In the genomic region with DNA sequence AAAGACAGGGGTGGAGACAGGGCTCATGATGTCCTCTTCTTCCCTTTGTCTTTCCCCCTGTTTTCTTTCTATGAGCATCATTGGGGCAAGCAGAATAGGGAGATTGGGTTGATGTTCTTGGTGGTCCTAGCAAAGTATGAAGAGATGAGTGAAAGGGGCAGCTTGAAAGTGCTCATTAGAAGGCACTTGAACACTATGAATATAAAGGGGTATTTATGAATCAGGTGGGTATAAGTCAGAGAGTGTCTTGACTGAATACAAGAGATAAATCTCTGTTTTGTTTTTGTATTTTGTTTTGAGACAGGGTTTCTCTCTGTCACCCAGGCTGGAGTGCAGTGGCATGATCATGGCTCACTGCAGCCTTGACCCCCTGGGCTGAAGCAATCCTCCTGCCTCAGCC, we compare ENCODE assay signal across 14 cellular contexts. TPM values are rescaled to one million over a fixed set of nuclear protein-coding genes. Genes with fewer than 3 reads are reported as not detected.
DNase-seq lines count a peak whose midpoint lies in the region; ATAC-seq, FAIRE-seq and TF ChIP-seq lines count a peak whose summit lies in the region.
"Not testable (repeated sequence)": the region's sequence is repeated elsewhere in the genome, so short reads cannot be mapped to it uniquely, and the experiment has no call there.
"Had no signal": no experiment of that assay in that cellular context is flagged by ENCODE, and none has a peak within 500 bp of the region (broad histone marks: within the 10 kb centered on the region; RNA-seq: fewer than 3 reads in every experiment).

No MANE protein-coding gene starts in this region.

- H3K56ac ChIP-seq in H1 (replicated peaks; ENCODE audit: insufficient read length, low read depth, low read length) = not testable (repeated sequence)

- not testable (repeated sequence) for H3K14ac ChIP-seq in H1 (ENCODE audit: insufficient read length)

- H3K4me3 ChIP-seq in H1 (ENCODE audit: extremely low read depth in 1 of 4, insufficient read depth in 2 of 4, low read depth in 3 of 4, low read length in 4 of 4); neural progenitor cell: not testable (repeated sequence)

- H3K27ac ChIP-seq in H1 (ENCODE audit: low read depth, low read length); neural progenitor cell: not testable (repeated sequence)

- H3K18ac ChIP-seq in H1 (ENCODE audit: extremely low read depth, low read length) = not testable (repeated sequence)

- H3K4me1 Mint-ChIP-seq in activated CD8-positive, alpha-beta T cell treated with anti-CD3 and anti-CD28 coated beads for 36 hours (ENCODE audit: low read depth) = peaks cover 25% of the 10 kb centered on the region
- peaks cover 15% of the 10 kb centered on the region for H3K4me1 Mint-ChIP-seq in neural progenitor cell
- H3K4me1 Mint-ChIP-seq in stimulated activated naive CD8-positive, alpha-beta T cell treated with anti-CD3 and anti-CD28 coated beads, Interleukin-15, Interleukin-2, amounts not matched to agents 100 ng/mL and 50 ng/mL, for 24 hours (ENCODE audit: low read depth) = peaks cover 29% of the 10 kb centered on the region

- H2BK5ac ChIP-seq in H1 (ENCODE audit: low read depth, low read length) = not testable (repeated sequence)

- H3K79me2 ChIP-seq in H1 (ENCODE audit: control insufficient read depth in 1 of 2, insufficient read depth in 2 of 2, low read length in 2 of 2); neural progenitor cell (ENCODE audit: low read depth): not testable (repeated sequence)

- not testable (repeated sequence) for H2AK5ac ChIP-seq in H1 (ENCODE audit: low read depth, low read length)

- not testable (repeated sequence) for H4K20me1 ChIP-seq in H1 (replicated peaks in 1 of 2; ENCODE audit: control insufficient read depth in 1 of 2, insufficient read depth in 2 of 2, low read length in 2 of 2); neural progenitor cell (ENCODE audit: low read depth)

- H3K4me3 Mint-ChIP-seq in activated CD8-positive, alpha-beta T cell treated with anti-CD3 and anti-CD28 coated beads for 36 hours; neural progenitor cell; stimulated activated naive CD8-positive, alpha-beta T cell treated with anti-CD3 and anti-CD28 coated beads, Interleukin-15, Interleukin-2, amounts not matched to agents 100 ng/mL and 50 ng/mL, for 24 hours: not testable (repeated sequence)

- not testable (repeated sequence) for H3F3A ChIP-seq in neural progenitor cell (ENCODE audit: low read depth)

- TF ChIP-seq EP300 in H1 (IDR thresholded peaks at IDR 0.05; ENCODE audit: borderline replicate concordance in 1 of 2, low read depth in 2 of 2, low read length in 2 of 2) = not testable (repeated sequence)

- ATAC-seq in activated CD4-positive, CD25-positive, alpha-beta regulatory T cell treated with anti-CD3 and anti-CD28 coated beads, Interleukin-2, amount 50 U/mL, for 24 hours = peak; percentile 46 to 48
- peak; percentile 47 for ATAC-seq in activated CD8-positive, alpha-beta T cell treated with anti-CD3 and anti-CD28 coated beads for 36 hours
- peak; percentile 14 to 86 for ATAC-seq in activated naive CD4-positive, alpha-beta T cell treated with anti-CD3 and anti-CD28 coated beads, Interleukin-2, amount 50 U/mL, for 72 hours

- H2AFZ ChIP-seq in H1 (ENCODE audit: low read length) (peak overlapping the region; percentile 53; the same call in 1 of the 2 replicates), neural progenitor cell (replicated peaks) (peak overlapping the region; percentile 58)

- not testable (repeated sequence) for H3K27ac Mint-ChIP-seq in activated CD8-positive, alpha-beta T cell treated with anti-CD3 and anti-CD28 coated beads for 36 hours; activated naive CD4-positive, alpha-beta T cell treated with anti-CD3 and anti-CD28 coated beads, Interleukin-2, amount 50 U/mL, for 72 hours; neural progenitor cell
- peak overlapping the region; percentile 57 for H3K27ac Mint-ChIP-seq in stimulated activated naive CD8-positive, alpha-beta T cell treated with anti-CD3 and anti-CD28 coated beads, Interleukin-15, Interleukin-2, amounts not matched to agents 100 ng/mL and 50 ng/mL, for 24 hours

- not testable (repeated sequence) for H3K9me3 ChIP-seq in H1 (ENCODE audit: insufficient read depth in 2 of 2, low read depth in 1 of 2, low read length in 1 of 2); neural progenitor cell (ENCODE audit: low read depth)

- not testable (repeated sequence) for TF ChIP-seq POLR2A in H1 (IDR thresholded peaks at IDR 0.05; ENCODE audit: control extremely low read depth in 1 of 2, low read depth in 2 of 2, low read length in 2 of 2)

- H3K9me3 Mint-ChIP-seq in activated CD8-positive, alpha-beta T cell treated with anti-CD3 and anti-CD28 coated beads for 36 hours; activated naive CD4-positive, alpha-beta T cell treated with anti-CD3 and anti-CD28 coated beads, Interleukin-2, amount 50 U/mL, for 72 hours; neural progenitor cell; stimulated activated naive CD8-positive, alpha-beta T cell treated with anti-CD3 and anti-CD28 coated beads, Interleukin-15, Interleukin-2, amounts not matched to agents 100 ng/mL and 50 ng/mL, for 24 hours: not testable (repeated sequence)

- H3K4ac ChIP-seq in H1 (replicated peaks; ENCODE audit: insufficient read length, low read depth, low read length) = not testable (repeated sequence)

- not testable (repeated sequence) for TF ChIP-seq RAD21 in H1 (IDR thresholded peaks at IDR 0.05 in 1 of 2, conservative IDR thresholded peaks at IDR 0.05 in 1 of 2; ENCODE audit: low read depth in 2 of 2, low read length in 2 of 2)

- H3K27me3 ChIP-seq in H1 (replicated peaks in 1 of 4; ENCODE audit: control insufficient read depth in 3 of 4, extremely low read depth in 1 of 4, insufficient read depth in 3 of 4, low read length in 3 of 4); neural progenitor cell: not testable (repeated sequence)

- not testable (repeated sequence) for H2BK15ac ChIP-seq in H1 (ENCODE audit: low read length)

- not testable (repeated sequence) for H4K8ac ChIP-seq in H1 (ENCODE audit: extremely low read depth, insufficient read depth, low read length)

- not testable (repeated sequence) for H2BK20ac ChIP-seq in H1 (ENCODE audit: low read length)

- H2BK120ac ChIP-seq in H1 (replicated peaks; ENCODE audit: low read depth, low read length) = not testable (repeated sequence)

- not testable (repeated sequence) for H3K9ac ChIP-seq in H1 (replicated peaks in 1 of 4; ENCODE audit: extremely low read depth in 1 of 4, low read depth in 3 of 4, low read length in 3 of 4); neural progenitor cell

- not testable (repeated sequence) for H3K4me2 ChIP-seq in H1 (ENCODE audit: insufficient read depth in 1 of 2, low read depth in 2 of 2, low read length in 2 of 2); neural progenitor cell

- not testable (repeated sequence) for H3K23me2 ChIP-seq in H1 (ENCODE audit: low read depth, low read length)

- not testable (repeated sequence) for H3K4me1 ChIP-seq in H1 (replicated peaks in 1 of 4; ENCODE audit: control insufficient read depth in 3 of 4, insufficient read depth in 4 of 4, low read length in 3 of 4); neural progenitor cell

- not testable (repeated sequence) for H3K79me1 ChIP-seq in H1 (ENCODE audit: low read depth, low read length)

- CTCF ChIA-PET in activated CD8-positive, alpha-beta T cell treated with anti-CD3 and anti-CD28 coated beads for 36 hours (lab: Charles Lee); H1 (lab: Charles Lee; ENCODE audit: partially characterized antibody): not testable (repeated sequence)

- POLR2A ChIA-PET in activated CD8-positive, alpha-beta T cell treated with anti-CD3 and anti-CD28 coated beads for 36 hours (lab: Charles Lee); H1 (lab: Charles Lee; ENCODE audit: partially characterized antibody): not testable (repeated sequence)

- not testable (repeated sequence) for H3K23ac ChIP-seq in H1 (ENCODE audit: insufficient read length)

- not testable (repeated sequence) for H2BK12ac ChIP-seq in H1 (ENCODE audit: low read depth, low read length)

- not testable (repeated sequence) for H3K36me3 ChIP-seq in H1 (ENCODE audit: control insufficient read depth in 2 of 4, insufficient read depth in 4 of 4, low read length in 3 of 4); neural progenitor cell

- not testable (repeated sequence) for H4K5ac ChIP-seq in H1 (ENCODE audit: insufficient read length, low read depth, low read length)

- DNase-seq in activated CD8-positive, alpha-beta T cell treated with anti-CD3 and anti-CD28 coated beads for 36 hours; activated naive CD4-positive, alpha-beta T cell treated with anti-CD3 and anti-CD28 coated beads, Interleukin-2, amount 50 U/mL, for 72 hours (ENCODE audit: low spot score in 2 of 2); H1 (ENCODE audit: low read depth in 1 of 2, low spot score in 2 of 2); neural progenitor cell (ENCODE audit: low spot score): not testable (repeated sequence)

- FAIRE-seq in H1 (lab: Jason Lieb, UNC) = not testable (repeated sequence)

- TF ChIP-seq CTCF in activated CD8-positive, alpha-beta T cell treated with anti-CD3 and anti-CD28 coated beads for 36 hours (IDR thresholded peaks at IDR 0.05); H1 (IDR thresholded peaks at IDR 0.05; ENCODE audit: control extremely low read depth in 1 of 3, insufficient read depth in 1 of 3, low read depth in 1 of 3, low read length in 3 of 3); neural progenitor cell (IDR thresholded peaks at IDR 0.05): not testable (repeated sequence)

- intact Hi-C loops in activated CD8-positive, alpha-beta T cell treated with anti-CD3 and anti-CD28 coated beads for 36 hours (cut with micrococcal nuclease) = not testable (repeated sequence)

- H4K91ac ChIP-seq in H1 (replicated peaks; ENCODE audit: insufficient read length, low read length) = not testable (repeated sequence)

- not testable (repeated sequence) for H3K36me3 Mint-ChIP-seq in activated CD8-positive, alpha-beta T cell treated with anti-CD3 and anti-CD28 coated beads for 36 hours (ENCODE audit: low read depth); activated naive CD4-positive, alpha-beta T cell treated with anti-CD3 and anti-CD28 coated beads, Interleukin-2, amount 50 U/mL, for 72 hours; neural progenitor cell; stimulated activated naive CD8-positive, alpha-beta T cell treated with anti-CD3 and anti-CD28 coated beads, Interleukin-15, Interleukin-2, amounts not matched to agents 100 ng/mL and 50 ng/mL, for 24 hours (ENCODE audit: low read depth)

- H3K27me3 Mint-ChIP-seq in activated CD8-positive, alpha-beta T cell treated with anti-CD3 and anti-CD28 coated beads for 36 hours; neural progenitor cell (ENCODE audit: insufficient read depth, low read depth): not testable (repeated sequence)
- peaks cover 18% of the 10 kb centered on the region for H3K27me3 Mint-ChIP-seq in stimulated activated naive CD8-positive, alpha-beta T cell treated with anti-CD3 and anti-CD28 coated beads, Interleukin-15, Interleukin-2, amounts not matched to agents 100 ng/mL and 50 ng/mL, for 24 hours

RNA-seq across cellular contexts. Expression of gene GOLGA6L7, which starts 34.4 kb away (rescaled TPM):
- not detected for total RNA-seq in activated CD8-positive, alpha-beta T cell treated with anti-CD3 and anti-CD28 coated beads for 36 hours
- not detected for total RNA-seq in activated naive CD4-positive, alpha-beta T cell treated with anti-CD3 and anti-CD28 coated beads, Interleukin-2, amount 50 U/mL, for 72 hours
- not detected in 2 replicates for total RNA-seq in H1 (2021; fragmentation: NEBNext Ultra II Directional; extraction: Animal tissue kit (Norgen Biotek cat#: 25700))
- polyA plus RNA-seq in H1 (2011; rRNA removed) = not detected in 2 replicates
- polyA plus RNA-seq in H1 (2011; cell fraction: cytosol; rRNA removed) = not detected
- not detected for polyA plus RNA-seq in H1 (2011; cell fraction: nucleus; rRNA removed)
- 0.17 to 0.22 TPM in 2 of 4 replicates, not detected in the others for polyA plus RNA-seq in H1 (2012, experiment 1 of 2)
- not detected for polyA plus RNA-seq in H1 (2012, experiment 2 of 2)
- not detected for polyA plus RNA-seq in H1 (2013, experiment 1 of 2)
- polyA plus RNA-seq in H1 (2013, experiment 2 of 2) = not detected
- not detected in 2 replicates for polyA minus RNA-seq in H1 (2011; rRNA and poly(A)+ RNA removed)
- polyA minus RNA-seq in H1 (2011; cell fraction: cytosol; rRNA and poly(A)+ RNA removed) = not detected
- not detected for polyA minus RNA-seq in H1 (2011; cell fraction: nucleus; rRNA and poly(A)+ RNA removed)
- total RNA-seq in neural progenitor cell (ENCODE audit: low replicate concordance) = not detected in 2 replicates
- total RNA-seq: A172; A673; Calu3; CD4-positive, alpha-beta memory T cell; Daoy; G401; H7 had no signal
- polyA plus RNA-seq: BJ; CD4-positive, alpha-beta memory T cell had no signal
